In the genomic region with DNA sequence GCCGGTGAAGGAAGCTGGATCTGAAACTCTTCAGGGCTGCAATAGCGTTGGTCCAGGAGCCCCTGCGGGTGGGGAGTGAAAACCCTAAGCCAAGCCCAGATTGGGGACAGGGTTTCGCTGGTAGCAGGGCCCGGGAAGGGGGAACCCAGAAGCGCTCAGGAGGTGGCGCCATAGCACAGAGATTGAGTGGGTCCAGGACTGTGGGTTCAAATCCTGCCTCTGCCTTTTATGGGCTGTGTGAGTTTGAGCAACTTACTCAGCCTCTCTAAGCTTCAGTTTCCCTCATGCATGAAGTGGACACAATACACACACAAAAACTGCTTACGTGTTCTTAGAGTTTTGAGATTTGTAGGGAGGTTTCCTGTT, we compare ENCODE assay signal across 8 cellular contexts. TPM values are rescaled to one million over a fixed set of nuclear protein-coding genes. Genes with fewer than 3 reads are reported as not detected.
DNase-seq lines count a peak whose midpoint lies in the region; ATAC-seq and TF ChIP-seq lines count a peak whose summit lies in the region.

No MANE protein-coding gene starts in this region.

- H3K4me3 ChIP-seq in Karpas-422 (ENCODE audit: low read length), result no peak overlapping the region
- no peak overlapping the region for H3K4me3 ChIP-seq in gastrocnemius medialis

- no peaks in the 10 kb centered on the region for H3K9me3 ChIP-seq in Karpas-422 (ENCODE audit: low read length)
- H3K9me3 ChIP-seq in gastrocnemius medialis, result no peaks in the 10 kb centered on the region

- H3K9ac ChIP-seq in Karpas-422 (ENCODE audit: low read length), result no peak overlapping the region

- peak; percentile 48 for TF ChIP-seq CTCF in C4-2B (conservative IDR thresholded peaks at IDR 0.05)
- TF ChIP-seq CTCF in gastrocnemius medialis (IDR thresholded peaks at IDR 0.05 in 4 of 5, conservative IDR thresholded peaks at IDR 0.05 in 1 of 5), result no peak

- H3K36me3 ChIP-seq in Karpas-422 (ENCODE audit: insufficient read depth, low read length) (no peaks in the 10 kb centered on the region), gastrocnemius medialis (no peaks in the 10 kb centered on the region)

- intact Hi-C loops in gastrocnemius medialis (cut with DNase I; ENCODE audit: low total_unique reads), result no loop called here

- H3K9me2 ChIP-seq in Karpas-422 (replicated peaks; ENCODE audit: insufficient read depth, low read length), result no peaks in the 10 kb centered on the region

- ATAC-seq in esophagus mucosa (peak; percentile 66), gastrocnemius medialis (no peak)

- H3K27ac ChIP-seq in C4-2B, result no peak overlapping the region
- H3K27ac ChIP-seq in Karpas-422 (ENCODE audit: low read length), result no peak overlapping the region
- H3K27ac ChIP-seq in caudate nucleus (ENCODE audit: low read depth, low read length), result no peak overlapping the region
- no peak overlapping the region for H3K27ac ChIP-seq in gastrocnemius medialis

- TF ChIP-seq POLR2A in gastrocnemius medialis (IDR thresholded peaks at IDR 0.05), result no peak

- no peaks in the 10 kb centered on the region for H3K79me2 ChIP-seq in Karpas-422 (ENCODE audit: low read length)

- H4K20me1 ChIP-seq in Karpas-422 (ENCODE audit: insufficient read depth, low read depth, low read length), result no peaks in the 10 kb centered on the region

- H3K4me2 ChIP-seq in Karpas-422 (ENCODE audit: low read depth, low read length, poor library complexity, severe bottlenecking), result no peak overlapping the region

- no peaks in the 10 kb centered on the region for H3K4me1 ChIP-seq in Karpas-422 (ENCODE audit: low read length)
- H3K4me1 ChIP-seq in gastrocnemius medialis, result no peaks in the 10 kb centered on the region

- H2AFZ ChIP-seq in Karpas-422 (ENCODE audit: low read length), result no peak overlapping the region

- in situ Hi-C loops in gastrocnemius medialis (cut with MboI; ENCODE audit: low sequenced_read_pairs in 4 of 4), result no loop called here

- H3K27me3 ChIP-seq in Karpas-422 (ENCODE audit: low read length) (no peaks in the 10 kb centered on the region), gastrocnemius medialis (peaks cover 0 to 13% (median 6%) of the 10 kb centered on the region in 3 donors)

- DNase-seq in Karpas-422, result peak; percentile 77
- peak; percentile 56 for DNase-seq in activated CD4-positive, alpha-beta T cell treated with anti-CD3 and anti-CD28 coated beads, Interleukin-2, amount 50 U/mL, for 1 hour
- peak; percentile 67 to 73 for DNase-seq in stimulated activated CD4-positive, alpha-beta T cell treated with anti-CD3 and anti-CD28 coated beads, Interleukin-2, amount 100 ng/mL, for 24 hours
- no peak for DNase-seq in caudate nucleus (lab: John Stamatoyannopoulos, UW)
- no peak for DNase-seq in gastrocnemius medialis
- DNase-seq in NCI-H526 treated with DMSO at 0.1 percent for 48 hours (lab: John Stamatoyannopoulos, UW), result no peak

RNA-seq across cellular contexts. Expression of gene SYCN, which starts 8.3 kb away (rescaled TPM):
- not detected in 2 replicates for total RNA-seq in Karpas-422 (2014; rRNA removed; shearing (Covaris generic); ENCODE audit: low replicate concordance)
- total RNA-seq in esophagus mucosa (not detected), gastrocnemius medialis (not detected)

RNA-seq across cellular contexts. Expression of gene NCCRP1, which starts 15.6 kb away (rescaled TPM):
- not detected in 2 replicates for total RNA-seq in Karpas-422 (2014; rRNA removed; shearing (Covaris generic); ENCODE audit: low replicate concordance)
- total RNA-seq in esophagus mucosa (298 TPM), gastrocnemius medialis (not detected)

RNA-seq across cellular contexts. Expression of gene IFNL3, which starts 32.4 kb away (rescaled TPM):
- not detected in 2 replicates for total RNA-seq in Karpas-422 (2014; rRNA removed; shearing (Covaris generic); ENCODE audit: low replicate concordance)
- total RNA-seq in esophagus mucosa (not detected), gastrocnemius medialis (not detected)

RNA-seq across cellular contexts. Expression of gene IFNL4, which starts 36.3 kb away (rescaled TPM):
- not detected in 2 replicates for total RNA-seq in Karpas-422 (2014; rRNA removed; shearing (Covaris generic); ENCODE audit: low replicate concordance)
- total RNA-seq in esophagus mucosa (not detected), gastrocnemius medialis (not detected)

RNA-seq across cellular contexts. Expression of gene IFNL2, which starts 55.8 kb away (rescaled TPM):
- total RNA-seq in Karpas-422 (2014; rRNA removed; shearing (Covaris generic); ENCODE audit: low replicate concordance), result not detected in 2 replicates
- total RNA-seq in esophagus mucosa, result not detected
- not detected for total RNA-seq in gastrocnemius medialis

Comparison
In these comparisons a context has a peak if more than half of its experiments do, and no peak if none do; other contexts are left out.
1. DNase-seq: peak in Karpas-422 (single experiment), activated CD4-positive, alpha-beta T cell treated with anti-CD3 and anti-CD28 coated beads, Interleukin-2, amount 50 U/mL, for 1 hour (single experiment) and stimulated activated CD4-positive, alpha-beta T cell treated with anti-CD3 and anti-CD28 coated beads, Interleukin-2, amount 100 ng/mL, for 24 hours (2 of 2); none in caudate nucleus (0 of 61), gastrocnemius medialis (0 of 2) and NCI-H526 treated with DMSO at 0.1 percent for 48 hours (single experiment).
2. RNA of gene NCCRP1, which starts 15.6 kb away (total RNA-seq): 298 TPM in esophagus mucosa (single experiment); not detected in Karpas-422 and not detected in gastrocnemius medialis; every median in the first group is over 100 times any median in the second.